27 cellular contexts compared by ENCODE assay signal in genomic region chr3:63344676-63345075, GRCh38.
DNase-seq lines count a peak whose midpoint lies in the region; ATAC-seq and TF ChIP-seq lines count a peak whose summit lies in the region.
"Had no signal": no experiment of that assay in that cellular context is flagged by ENCODE, and none has a peak within 500 bp of the region (broad histone marks: within the 10 kb centered on the region; RNA-seq: fewer than 3 reads in every experiment).

No MANE protein-coding gene starts in this region.

- H3K36me3 ChIP-seq in DOHH2 (ENCODE audit: control insufficient read depth, low read length) (no peaks in the 10 kb centered on the region), neural cell (ENCODE audit: insufficient read depth, low read length) (no peaks in the 10 kb centered on the region), upper lobe of left lung (no peaks in the 10 kb centered on the region), lower lobe of right lung (no peaks in the 10 kb centered on the region)
- H3K36me3 ChIP-seq: esophagus muscularis mucosa, gastrocnemius medialis, tibial nerve had no signal

- TF ChIP-seq EP300 in neural cell (conservative IDR thresholded peaks at IDR 0.05; ENCODE audit: poor library complexity, severe bottlenecking) (no peak), upper lobe of left lung (IDR thresholded peaks at IDR 0.05) (no peak)

- H4K20me1 ChIP-seq in DOHH2 (ENCODE audit: control insufficient read depth, insufficient read depth, low read depth, low read length), result no peaks in the 10 kb centered on the region
- H4K20me1 ChIP-seq in neural cell (ENCODE audit: insufficient read depth), result no peaks in the 10 kb centered on the region

- intact Hi-C loops in lower lobe of right lung (cut with DNase I), result no loop called here

- WGBS in upper lobe of left lung, 2 donors, result 64 to 68% methylated on average over 3 of the region's 3 CpGs

- H3K4me2 ChIP-seq in DOHH2 (ENCODE audit: low read length) (peak overlapping the region; percentile 30), neural cell (ENCODE audit: low read length) (no peak overlapping the region)

- H3K4me1 ChIP-seq in DOHH2 (ENCODE audit: control insufficient read depth, low read length) (peaks cover 25% of the 10 kb centered on the region), upper lobe of left lung (peaks cover 0 to 12% (median 6%) of the 10 kb centered on the region in 4 donors), lower lobe of right lung (peaks cover 11% of the 10 kb centered on the region)
- H3K4me1 ChIP-seq: gastrocnemius medialis had no signal

- peak; percentile 53 for DNase-seq in NCI-H146 (lab: John Stamatoyannopoulos, UW)
- DNase-seq in ecto neural progenitor cell (ENCODE audit: low spot score), result peak; percentile 59
- DNase-seq in upper lobe of left lung, result no peak
- DNase-seq in activated CD8-positive, alpha-beta memory T cell treated with anti-CD3 and anti-CD28 coated beads, Interleukin-2, amount 10 ng/mL, durations not matched to agents 7 days and 5 days, result no peak
- no peak for DNase-seq in lower lobe of right lung
- DNase-seq in activated CD4-positive, alpha-beta T cell treated with anti-CD3 and anti-CD28 coated beads for 1 hour, result no peak
- DNase-seq: activated CD4-positive, alpha-beta T cell treated with anti-CD3 and anti-CD28 coated beads, Interleukin-2, amount 50 U/mL, for 4 hours; activated CD8-positive, alpha-beta memory T cell treated with anti-CD3 and anti-CD28 coated beads, Interleukin-2, amount 50 U/mL, for 48 hours; activated naive CD8-positive, alpha-beta T cell treated with anti-CD3 and anti-CD28 coated beads for 36 hours; cerebellar nuclear complex; effector CD8-positive, alpha-beta T cell; gastrocnemius medialis; HCEC 1CT; MV-4-11; NCI-H2081 treated with DMSO at 0.1 percent for 48 hours; NCI-H524 treated with DMSO at 0.1 percent for 48 hours; right cardiac atrium; SK-N-SH; stimulated activated naive CD8-positive, alpha-beta T cell treated with anti-CD3 and anti-CD28 coated beads, Interleukin-15, amount 100 ng/mL, for 72 hours had no signal

- H3K4me3 ChIP-seq in DOHH2 (ENCODE audit: low read length) (no peak overlapping the region), neural cell (ENCODE audit: low read length) (peak overlapping the region; percentile 18), upper lobe of left lung (no peak overlapping the region), lower lobe of right lung (no peak overlapping the region)
- H3K4me3 ChIP-seq: esophagus muscularis mucosa, gastrocnemius medialis, lung, tibial nerve had no signal

- H3K9me3 Mint-ChIP-seq in activated CD8-positive, alpha-beta memory T cell treated with anti-CD3 and anti-CD28 coated beads, Interleukin-2, amount 10 ng/mL, durations not matched to agents 7 days and 5 days (ENCODE audit: low read depth), result no peaks in the 10 kb centered on the region
- H3K9me3 Mint-ChIP-seq: activated T-helper 2 cell treated with anti-CD3 and anti-CD28 coated beads, Interferon-gamma antibody, Interleukin-2, Interleukin-4, amounts not matched to agents 10 μg/mL and 5 μg/mL and 100 μg/mL, durations not matched to agents 14 hours and 24 hours and 36 hours had no signal

- H3K27ac Mint-ChIP-seq in activated CD8-positive, alpha-beta memory T cell treated with anti-CD3 and anti-CD28 coated beads, Interleukin-2, amount 10 ng/mL, durations not matched to agents 7 days and 5 days, result no peak overlapping the region
- H3K27ac Mint-ChIP-seq: activated naive CD8-positive, alpha-beta T cell treated with anti-CD3 and anti-CD28 coated beads for 36 hours; activated T-helper 2 cell treated with anti-CD3 and anti-CD28 coated beads, Interferon-gamma antibody, Interleukin-2, Interleukin-4, amounts not matched to agents 10 μg/mL and 5 μg/mL and 100 μg/mL, durations not matched to agents 14 hours and 24 hours and 36 hours; stimulated activated naive CD8-positive, alpha-beta T cell treated with anti-CD3 and anti-CD28 coated beads, Interleukin-15, amount 100 ng/mL, for 72 hours had no signal

- no peaks in the 10 kb centered on the region for H3F3A ChIP-seq in DOHH2 (ENCODE audit: control insufficient read depth, insufficient read depth)
- peaks cover 10% of the 10 kb centered on the region for H3F3A ChIP-seq in neural cell (ENCODE audit: insufficient read depth, low read length, poor library complexity, severe bottlenecking)

- H2AFZ ChIP-seq in neural cell (ENCODE audit: low read depth, low read length), result no peak overlapping the region

- peaks cover 8% of the 10 kb centered on the region for H3K27me3 Mint-ChIP-seq in activated CD8-positive, alpha-beta memory T cell treated with anti-CD3 and anti-CD28 coated beads, Interleukin-2, amount 10 ng/mL, durations not matched to agents 7 days and 5 days

- H3K4me1 Mint-ChIP-seq in activated CD8-positive, alpha-beta memory T cell treated with anti-CD3 and anti-CD28 coated beads, Interleukin-2, amount 10 ng/mL, durations not matched to agents 7 days and 5 days, result peaks cover 5% of the 10 kb centered on the region
- H3K4me1 Mint-ChIP-seq: stimulated activated naive CD8-positive, alpha-beta T cell treated with anti-CD3 and anti-CD28 coated beads, Interleukin-15, amount 100 ng/mL, for 72 hours had no signal

- no peak for TF ChIP-seq CTCF in DOHH2 (IDR thresholded peaks at IDR 0.05; ENCODE audit: low read depth, low read length, poor library complexity, severe bottlenecking)
- no peak for TF ChIP-seq CTCF in neural cell (IDR thresholded peaks at IDR 0.05; ENCODE audit: poor library complexity, severe bottlenecking)
- TF ChIP-seq CTCF in upper lobe of left lung (IDR thresholded peaks at IDR 0.05), result no peak
- TF ChIP-seq CTCF in lower lobe of right lung (IDR thresholded peaks at IDR 0.05), result no peak

- no peaks in the 10 kb centered on the region for H3K36me3 Mint-ChIP-seq in activated CD8-positive, alpha-beta memory T cell treated with anti-CD3 and anti-CD28 coated beads, Interleukin-2, amount 10 ng/mL, durations not matched to agents 7 days and 5 days
- H3K36me3 Mint-ChIP-seq: activated naive CD8-positive, alpha-beta T cell treated with anti-CD3 and anti-CD28 coated beads for 36 hours had no signal

- no peak overlapping the region for H3K4me3 Mint-ChIP-seq in activated CD8-positive, alpha-beta memory T cell treated with anti-CD3 and anti-CD28 coated beads, Interleukin-2, amount 10 ng/mL, durations not matched to agents 7 days and 5 days
- H3K4me3 Mint-ChIP-seq: activated naive CD8-positive, alpha-beta T cell treated with anti-CD3 and anti-CD28 coated beads for 36 hours; stimulated activated naive CD8-positive, alpha-beta T cell treated with anti-CD3 and anti-CD28 coated beads, Interleukin-15, amount 100 ng/mL, for 72 hours had no signal

- no peak for TF ChIP-seq POLR2A in upper lobe of left lung (IDR thresholded peaks at IDR 0.05)

- H3K27me3 ChIP-seq in DOHH2 (ENCODE audit: control insufficient read depth, low read length), result peaks cover 5% of the 10 kb centered on the region
- no peaks in the 10 kb centered on the region for H3K27me3 ChIP-seq in neural cell (ENCODE audit: insufficient read depth, low read depth, low read length)
- no peaks in the 10 kb centered on the region for H3K27me3 ChIP-seq in upper lobe of left lung
- H3K27me3 ChIP-seq in lower lobe of right lung (ENCODE audit: low read depth), result no peaks in the 10 kb centered on the region
- H3K27me3 ChIP-seq: tibial nerve had no signal

- H3K9me2 ChIP-seq in DOHH2 (replicated peaks; ENCODE audit: control insufficient read depth, low read length), result no peaks in the 10 kb centered on the region
- no peaks in the 10 kb centered on the region for H3K9me2 ChIP-seq in neural cell (ENCODE audit: insufficient read depth, low read length)
- H3K9me2 ChIP-seq: SK-N-SH had no signal

- ATAC-seq in upper lobe of left lung (ENCODE audit: low FRiP score in 2 of 2), result no peak
- ATAC-seq in activated CD8-positive, alpha-beta memory T cell treated with anti-CD3 and anti-CD28 coated beads, Interleukin-2, amount 10 ng/mL, durations not matched to agents 7 days and 5 days, result no peak
- ATAC-seq in lower lobe of right lung, result no peak
- ATAC-seq: gastrocnemius medialis; right cardiac atrium; stimulated activated naive CD8-positive, alpha-beta T cell treated with anti-CD3 and anti-CD28 coated beads, Interleukin-15, amount 100 ng/mL, for 72 hours had no signal

- CTCF ChIA-PET in activated CD8-positive, alpha-beta memory T cell treated with anti-CD3 and anti-CD28 coated beads, Interleukin-2, amount 10 ng/mL, durations not matched to agents 7 days and 5 days (lab: Charles Lee), result no interaction called here

- H3K9me3 ChIP-seq in DOHH2 (ENCODE audit: control insufficient read depth, insufficient read depth, low read length) (no peaks in the 10 kb centered on the region), neural cell (ENCODE audit: low read length) (no peaks in the 10 kb centered on the region), upper lobe of left lung (no peaks in the 10 kb centered on the region), lower lobe of right lung (no peaks in the 10 kb centered on the region)
- H3K9me3 ChIP-seq: esophagus muscularis mucosa, gastrocnemius medialis, SK-N-SH, tibial nerve had no signal

- no peak overlapping the region for H3K9ac ChIP-seq in neural cell (ENCODE audit: low read length)
- H3K9ac ChIP-seq: KMS-11 had no signal

- no peak overlapping the region for H3K27ac ChIP-seq in DOHH2 (ENCODE audit: low read depth, low read length)
- H3K27ac ChIP-seq in neural cell (ENCODE audit: low read length), result no peak overlapping the region
- H3K27ac ChIP-seq in upper lobe of left lung, result no peak overlapping the region
- no peak overlapping the region for H3K27ac ChIP-seq in lower lobe of right lung
- H3K27ac ChIP-seq: C4-2B, esophagus muscularis mucosa, gastrocnemius medialis, tibial nerve had no signal

- TF ChIP-seq RAD21 in neural cell (conservative IDR thresholded peaks at IDR 0.05), result no peak

- H3K79me2 ChIP-seq in DOHH2 (ENCODE audit: control insufficient read depth, low read length) (no peaks in the 10 kb centered on the region), neural cell (replicated peaks; ENCODE audit: insufficient read depth, low read length) (no peaks in the 10 kb centered on the region)

Comparison
In these comparisons a context has a peak if more than half of its experiments do, and no peak if none do; other contexts are left out.
1. DNase-seq: peak in NCI-H146 (single experiment) and ecto neural progenitor cell (single experiment); none in upper lobe of left lung (0 of 2), activated CD8-positive, alpha-beta memory T cell treated with anti-CD3 and anti-CD28 coated beads, Interleukin-2, amount 10 ng/mL, durations not matched to agents 7 days and 5 days (single experiment), lower lobe of right lung (single experiment) and activated CD4-positive, alpha-beta T cell treated with anti-CD3 and anti-CD28 coated beads for 1 hour (single experiment).